Comparison of ENCODE assay signal across 9 cellular contexts in genomic region chr19:51552996-51553725, GRCh38. TPM values are rescaled to one million over a fixed set of nuclear protein-coding genes. Genes with fewer than 3 reads are reported as not detected.
DNase-seq lines count a peak whose midpoint lies in the region; ATAC-seq and TF ChIP-seq lines count a peak whose summit lies in the region.
"Had no signal": no experiment of that assay in that cellular context is flagged by ENCODE, and none has a peak within 500 bp of the region (broad histone marks: within the 10 kb centered on the region; RNA-seq: fewer than 3 reads in every experiment).

No MANE protein-coding gene starts in this region.

- no peaks in the 10 kb centered on the region for H3K27me3 ChIP-seq in lung (ENCODE audit: control insufficient read depth, insufficient read depth)
- no peaks in the 10 kb centered on the region for H3K27me3 ChIP-seq in thyroid gland

- TF ChIP-seq POLR2A in thyroid gland (IDR thresholded peaks at IDR 0.05), result no peak

- 7 to 10% methylated on average over 20 of the region's 20 CpGs for WGBS in lung, 2 donors
- 7 to 8% methylated on average over 19 to 20 of the region's 20 CpGs for WGBS in thyroid gland, 2 donors

- peak; percentile 77 for ATAC-seq in lung (ENCODE audit: insufficient read depth, low FRiP score)
- no peak for ATAC-seq in GM18511 (IDR thresholded peaks at IDR 0.05; ENCODE audit: unreplicated experiment)
- no peak for ATAC-seq in HG02759 (IDR thresholded peaks at IDR 0.05; ENCODE audit: unreplicated experiment)

- H3K4me1 ChIP-seq in lung (ENCODE audit: control insufficient read depth in 2 of 2, insufficient read depth in 2 of 2, low read length in 2 of 2) (no peaks in the 10 kb centered on the region), thyroid gland (no peaks in the 10 kb centered on the region)

- DNase-seq in SIG-M5 treated with dmso at 0.1 percent for 504 hours (lab: John Stamatoyannopoulos, UW; ENCODE audit: unreplicated experiment), result peak; percentile 29
- no peak for DNase-seq in SIG-M5 (lab: John Stamatoyannopoulos, UW)
- DNase-seq in SK-N-MC (ENCODE audit: low read depth, low spot score), result peak; percentile 20
- DNase-seq in choroid plexus epithelial cell (ENCODE audit: low read depth), result peak; percentile 67
- DNase-seq in lung (ENCODE audit: low spot score), result no peak
- peak; percentile 52 to 78 for DNase-seq in thyroid gland

- TF ChIP-seq CTCF in choroid plexus epithelial cell (conservative IDR thresholded peaks at IDR 0.05; ENCODE audit: low read depth, low read length), result no peak
- TF ChIP-seq CTCF in lung (IDR thresholded peaks at IDR 0.05; ENCODE audit: control extremely low read depth, extremely low read depth), result no peak
- no peak for TF ChIP-seq CTCF in thyroid gland (IDR thresholded peaks at IDR 0.05)

- no peak overlapping the region for H3K9ac ChIP-seq in SK-N-MC (ENCODE audit: insufficient read length)

- no peaks in the 10 kb centered on the region for H3K36me3 ChIP-seq in SK-N-MC (ENCODE audit: insufficient read depth, low read length)
- H3K36me3 ChIP-seq in lung (ENCODE audit: control insufficient read depth in 2 of 2, insufficient read depth in 2 of 2, low read length in 2 of 2), result no peaks in the 10 kb centered on the region
- H3K36me3 ChIP-seq in thyroid gland, result no peaks in the 10 kb centered on the region

- no peaks in the 10 kb centered on the region for H3K9me3 ChIP-seq in SK-N-MC (ENCODE audit: low read depth, low read length)
- peaks cover 0 to 4% of the 10 kb centered on the region in 2 donors for H3K9me3 ChIP-seq in lung (ENCODE audit: control insufficient read depth in 2 of 2, insufficient read depth in 1 of 2, low read length in 1 of 2)
- no peaks in the 10 kb centered on the region for H3K9me3 ChIP-seq in thyroid gland

- no peak overlapping the region for H3K4me3 ChIP-seq in SK-N-MC
- no peak overlapping the region for H3K4me3 ChIP-seq in choroid plexus epithelial cell (ENCODE audit: low read depth, low read length)
- no peak overlapping the region for H3K4me3 ChIP-seq in lung
- no peak overlapping the region for H3K4me3 ChIP-seq in thyroid gland (replicated peaks in 1 of 3)

- H3K27ac ChIP-seq in SK-N-MC (no peak overlapping the region), lung (ENCODE audit: low read depth in 1 of 2, low read length in 1 of 2) (no peak overlapping the region), thyroid gland (no peak overlapping the region)

- intact Hi-C loops in thyroid gland (cut with DNase I), result no loop called here

RNA-seq across cellular contexts. Expression of gene ZNF175, which starts 17.9 kb away (rescaled TPM):
- total RNA-seq in lung (10 to 100 TPM in 1 of 2 donors, 1 to 10 TPM in 1; 8.4 to 11.4 TPM), thyroid gland (10 to 100 TPM in 1 of 4 donors, 1 to 10 TPM in 3; 9.0 to 12.9 (median 9.4) TPM)
- polyA plus RNA-seq in lung, result 1 to 10 TPM; 2.5 to 3.3 TPM

RNA-seq across cellular contexts. Expression of gene SIGLEC6, which starts 21.7 kb away (rescaled TPM):
- 1 to 10 TPM in 1 of 2 donors, under 1 TPM in 1; 0.23 to 5.3 TPM for total RNA-seq in lung
- polyA plus RNA-seq in lung, result under 1 TPM; 0.37 to 0.53 TPM
- not detected for total RNA-seq in thyroid gland
- polyA plus RNA-seq: BJ had no signal

RNA-seq across cellular contexts. Expression of gene SIGLEC12, which starts 51.6 kb away (rescaled TPM):
- total RNA-seq in lung (1 to 10 TPM in 1 of 2 donors, under 1 TPM in 1; 0.28 to 3.5 TPM), thyroid gland (under 1 TPM in 1 of 4 donors, not detected in 3; 0.11 TPM)
- 1 to 10 TPM in 1 of 2 donors, under 1 TPM in 1; 0.12 to 5.1 TPM for polyA plus RNA-seq in lung
- polyA plus RNA-seq: BJ had no signal

Comparison
In these comparisons a context has a peak if more than half of its experiments do, and no peak if none do; other contexts are left out.
1. DNase-seq: peak in SIG-M5 treated with dmso at 0.1 percent for 504 hours (single experiment), SK-N-MC (single experiment), choroid plexus epithelial cell (single experiment) and thyroid gland (2 of 2); none in SIG-M5 (single experiment) and lung (single experiment).